ENCODE assay signal across 14 cellular contexts in genomic region chr18:22471546-22472131, GRCh38. TPM values are rescaled to one million over a fixed set of nuclear protein-coding genes. Genes with fewer than 3 reads are reported as not detected.
A peak's percentile ranks its signal among the peaks of the same experiment; 100 is the strongest.
DNase-seq lines count a peak whose midpoint lies in the region; ATAC-seq and TF ChIP-seq lines count a peak whose summit lies in the region.
"Had no signal": no experiment of that assay in that cellular context is flagged by ENCODE, and none has a peak within 500 bp of the region (broad histone marks: within the 10 kb centered on the region; RNA-seq: fewer than 3 reads in every experiment).

No MANE protein-coding gene starts in this region.

- peak; percentile 74 for ATAC-seq in Panc1
- peak; percentile 11 to 36 (median 28) for ATAC-seq in right lobe of liver
- ATAC-seq in upper lobe of right lung, result peak; percentile 59
- ATAC-seq: activated naive CD8-positive, alpha-beta T cell treated with anti-CD3 and anti-CD28 coated beads, Interleukin-2, amount 50 U/mL, for 24 hours had no signal

- CTCF ChIA-PET in Panc1 (lab: Charles Lee), result no interaction called here

- H3K27ac ChIP-seq in Panc1 (ENCODE audit: low read length) (no peak overlapping the region), right lobe of liver (no peak overlapping the region), upper lobe of right lung (peak overlapping the region; percentile 63), transverse colon (no peak overlapping the region)
- H3K27ac ChIP-seq: neural progenitor cell had no signal

- H3K9me3 ChIP-seq in Panc1 (ENCODE audit: control insufficient read depth, insufficient read depth, low read depth, low read length) (no peaks in the 10 kb centered on the region; the same call in 1 of the 2 replicates), right lobe of liver (no peaks in the 10 kb centered on the region), upper lobe of right lung (no peaks in the 10 kb centered on the region), transverse colon (no peaks in the 10 kb centered on the region)

- TF ChIP-seq EP300 in transverse colon (IDR thresholded peaks at IDR 0.05; ENCODE audit: low read depth), result no peak

- 67% methylated on average over 7 of the region's 8 CpGs for WGBS in right lobe of liver (ENCODE audit: insufficient coverage, low coverage, low lambda C conversion rate, missing lambda C conversion rate)
- 85 to 86% methylated on average over 7 to 8 of the region's 8 CpGs for WGBS in transverse colon (ENCODE audit: low coverage in 1 of 2), 2 donors

- POLR2A ChIA-PET in Panc1 (lab: Charles Lee), result no interaction called here

- peaks cover 8% of the 10 kb centered on the region for H3K4me1 ChIP-seq in Panc1 (ENCODE audit: control insufficient read depth, insufficient read depth, low read length)
- H3K4me1 ChIP-seq in right lobe of liver, result peaks cover 0 to 17% (median 10%) of the 10 kb centered on the region in 4 donors
- H3K4me1 ChIP-seq in upper lobe of right lung, result peaks cover 38% of the 10 kb centered on the region
- peaks cover 4 to 31% (median 13%) of the 10 kb centered on the region in 4 donors for H3K4me1 ChIP-seq in transverse colon
- H3K4me1 ChIP-seq: neural progenitor cell had no signal

- no peaks in the 10 kb centered on the region for H3K36me3 ChIP-seq in Panc1 (ENCODE audit: control insufficient read depth, insufficient read depth, low read length)
- no peaks in the 10 kb centered on the region for H3K36me3 ChIP-seq in right lobe of liver
- H3K36me3 ChIP-seq in upper lobe of right lung, result no peaks in the 10 kb centered on the region
- no peaks in the 10 kb centered on the region for H3K36me3 ChIP-seq in transverse colon
- H3K36me3 ChIP-seq: neural progenitor cell had no signal

- TF ChIP-seq CTCF in Panc1 (IDR thresholded peaks at IDR 0.05) (no peak), fibroblast of mammary gland (conservative IDR thresholded peaks at IDR 0.05; ENCODE audit: control insufficient read depth, insufficient read depth, low read depth, low read length) (no peak), right lobe of liver (IDR thresholded peaks at IDR 0.05) (no peak), upper lobe of right lung (IDR thresholded peaks at IDR 0.05) (no peak), transverse colon (IDR thresholded peaks at IDR 0.05) (no peak)

- TF ChIP-seq POLR2A in right lobe of liver (IDR thresholded peaks at IDR 0.05) (no peak), transverse colon (IDR thresholded peaks at IDR 0.05) (no peak)

- DNase-seq in Panc1 (ENCODE audit: low read depth, low spot score) (no peak), fibroblast of mammary gland (ENCODE audit: low read depth) (peak; percentile 77), right lobe of liver (no peak), upper lobe of right lung (no peak), NCI-H1105 (lab: John Stamatoyannopoulos, UW) (no peak), transverse colon (no peak), NCI-H446 treated with DMSO at 0.1 percent for 48 hours (lab: John Stamatoyannopoulos, UW) (no peak), NCI-H1092 (lab: John Stamatoyannopoulos, UW) (no peak)
- DNase-seq: activated naive CD8-positive, alpha-beta T cell treated with anti-CD3 and anti-CD28 coated beads, Interleukin-2, amount 50 U/mL, for 24 hours; Kasumi-1; NCI-H2227 treated with DMSO at 0.1 percent for 48 hours; stimulated activated CD4-positive, alpha-beta T cell treated with anti-CD3 and anti-CD28 coated beads, Interleukin-2, amount 100 ng/mL, for 24 hours; stimulated activated naive CD4-positive, alpha-beta T cell had no signal

- in situ Hi-C loops in Panc1 (cut with HindIII; ENCODE audit: low pct_unique_long_range_greater_than_20kb, low sequenced_read_pairs) (no loop called here), transverse colon (cut with MboI; ENCODE audit: low pct_ligation_motif_present in 1 of 4, low pct_unique_long_range_greater_than_20kb in 1 of 4, low sequenced_read_pairs in 3 of 4) (loop anchor here in 1 of 4 donors (25.0 kb wide), 1 partner anchor 91 kb away; no protein-coding TSS in a partner anchor)

- intact Hi-C loops in Panc1 (cut with micrococcal nuclease; ENCODE audit: unreplicated experiment), result no loop called here
- intact Hi-C loops in right lobe of liver (cut with DNase I), result no loop called here
- intact Hi-C loops in upper lobe of right lung (cut with DNase I), result no loop called here
- intact Hi-C loops in transverse colon (cut with DNase I; ENCODE audit: low total_unique reads), result no loop called here

- no TSS peak for BruUV-seq in Panc1 (replicated peaks; lab: Mats Ljungman, UMichigan)

- H3K27me3 ChIP-seq in Panc1 (ENCODE audit: control insufficient read depth, insufficient read depth, low read length), result no peaks in the 10 kb centered on the region
- no peaks in the 10 kb centered on the region for H3K27me3 ChIP-seq in right lobe of liver
- H3K27me3 ChIP-seq in upper lobe of right lung, result no peaks in the 10 kb centered on the region
- no peaks in the 10 kb centered on the region for H3K27me3 ChIP-seq in transverse colon
- H3K27me3 ChIP-seq: neural progenitor cell had no signal

- H3K4me3 ChIP-seq in Panc1 (ENCODE audit: low read depth in 2 of 2, low read length in 2 of 2) (no peak overlapping the region), fibroblast of mammary gland (ENCODE audit: control insufficient read depth, low read depth, low read length) (no peak overlapping the region), right lobe of liver (no peak overlapping the region), upper lobe of right lung (no peak overlapping the region), transverse colon (no peak overlapping the region)
- H3K4me3 ChIP-seq: neural progenitor cell had no signal

RNA-seq across cellular contexts. Expression of gene CTAGE1, which starts 53.9 kb away (rescaled TPM):
- total RNA-seq in Panc1 (2021; ENCODE audit: unreplicated experiment) (not detected), right lobe of liver (not detected), upper lobe of right lung (not detected), transverse colon (not detected)
- polyA plus RNA-seq in Panc1 (2012; ENCODE audit: insufficient read length), result not detected
